Comparison of ENCODE assay signal across 8 cellular contexts in genomic region chr17:42536372-42537155, GRCh38. TPM values are rescaled to one million over a fixed set of nuclear protein-coding genes. Genes with fewer than 3 reads are reported as not detected.
DNase-seq lines count a peak whose midpoint lies in the region; ATAC-seq and TF ChIP-seq lines count a peak whose summit lies in the region.

No MANE protein-coding gene starts in this region.

- in situ Hi-C loops in astrocyte of the spinal cord (cut with HindIII; ENCODE audit: low sequenced_read_pairs) = no loop called here

- no peak for TF ChIP-seq EP300 in sigmoid colon (IDR thresholded peaks at IDR 0.05)

- intact Hi-C loops in sigmoid colon (cut with DNase I) = no loop called here

- no CpG with 5 or more reads among the region's 65 CpGs for WGBS in iPS DF 6.9 (ENCODE audit: insufficient coverage, insufficient read length)
- 1% methylated on average over 65 of the region's 65 CpGs for WGBS in sigmoid colon, 2 donors

- TF ChIP-seq CTCF in astrocyte of the spinal cord (IDR thresholded peaks at IDR 0.05; ENCODE audit: low read depth, low read length) (no peak), sigmoid colon (IDR thresholded peaks at IDR 0.05) (no peak)

- H3K4me1 ChIP-seq in iPS DF 6.9 (ENCODE audit: control insufficient read depth, insufficient read depth, low read length) = peaks cover 7% of the 10 kb centered on the region
- H3K4me1 ChIP-seq in sigmoid colon = peaks cover 0 to 29% (median 23%) of the 10 kb centered on the region in 4 donors

- TF ChIP-seq POLR2A in sigmoid colon (IDR thresholded peaks at IDR 0.05) = no peak

- DNase-seq in NCI-H128 (lab: John Stamatoyannopoulos, UW; ENCODE audit: unreplicated experiment) (peak; percentile 61), T-helper 9 cell (peak; percentile 53), astrocyte of the spinal cord (ENCODE audit: low read depth, low spot score) (peak; percentile 74), iPS DF 6.9 (ENCODE audit: low read depth, low spot score) (no peak), sigmoid colon (peak; percentile 96), OCI-M2 (lab: John Stamatoyannopoulos, UW; ENCODE audit: unreplicated experiment) (no peak)

- no peaks in the 10 kb centered on the region for H3K27me3 ChIP-seq in iPS DF 6.9 (ENCODE audit: control insufficient read depth, insufficient read depth, low read length)
- no peaks in the 10 kb centered on the region for H3K27me3 ChIP-seq in sigmoid colon

- no peak overlapping the region for H3K27ac ChIP-seq in iPS DF 6.9 (ENCODE audit: low read length)
- H3K27ac ChIP-seq in sigmoid colon = peak overlapping the region; percentile 90 to 96 (median 94)

- ATAC-seq in GM18502 (IDR thresholded peaks at IDR 0.05; ENCODE audit: poor library complexity, unreplicated experiment) = peak; percentile 57
- ATAC-seq in HG02763 (IDR thresholded peaks at IDR 0.05; ENCODE audit: unreplicated experiment) = peak; percentile 70

- H3K36me3 ChIP-seq in iPS DF 6.9 (ENCODE audit: control insufficient read depth, insufficient read depth, low read length) (peaks cover 5% of the 10 kb centered on the region; the same call in 1 of the 2 replicates), sigmoid colon (peaks cover 0 to 33% (median 12%) of the 10 kb centered on the region in 4 donors)

- H3K4me3 ChIP-seq in astrocyte of the spinal cord (ENCODE audit: low read depth, low read length) = peak overlapping the region; percentile 50
- H3K4me3 ChIP-seq in iPS DF 6.9 (ENCODE audit: low read length) = peak overlapping the region; percentile 70
- H3K4me3 ChIP-seq in sigmoid colon = peak overlapping the region; percentile 43 to 76 (median 60)

- no peaks in the 10 kb centered on the region for H3K9me3 ChIP-seq in iPS DF 6.9 (ENCODE audit: control insufficient read depth, insufficient read depth, low read length)
- no peaks in the 10 kb centered on the region for H3K9me3 ChIP-seq in sigmoid colon

RNA-seq across cellular contexts. Expression of gene NAGLU, which starts 0.5 kb away (rescaled TPM):
- total RNA-seq in sigmoid colon = 10 to 100 TPM; 35.2 to 52.6 (median 45.0) TPM
- polyA plus RNA-seq in sigmoid colon = 10 to 100 TPM in 2 of 3 donors, 1 to 10 TPM in 1; 9.7 to 33.2 (median 12.6) TPM

RNA-seq across cellular contexts. Expression of gene HSD17B1, which starts 16.2 kb away (rescaled TPM):
- 1 to 10 TPM in 2 of 4 donors, under 1 TPM in 2; 0.16 to 5.3 (median 0.86) TPM for total RNA-seq in sigmoid colon
- 1 to 10 TPM; 1.2 to 1.7 (median 1.4) TPM for polyA plus RNA-seq in sigmoid colon

RNA-seq across cellular contexts. Expression of gene COASY, which starts 25.4 kb away (rescaled TPM):
- total RNA-seq in sigmoid colon = 10 to 100 TPM; 14.3 to 17.5 (median 16.3) TPM
- 10 to 100 TPM; 48.0 to 98.9 (median 80.7) TPM for polyA plus RNA-seq in sigmoid colon

RNA-seq across cellular contexts. Expression of gene MLX, which starts 30.3 kb away (rescaled TPM):
- 10 to 100 TPM; 24.7 to 50.5 (median 30.8) TPM for total RNA-seq in sigmoid colon
- 100 to 1,000 TPM in 1 of 3 donors, 10 to 100 TPM in 2; 77.1 to 129 (median 97.9) TPM for polyA plus RNA-seq in sigmoid colon

RNA-seq across cellular contexts. Expression of gene PSMC3IP, which starts 41.0 kb away (rescaled TPM):
- 10 to 100 TPM in 1 of 4 donors, 1 to 10 TPM in 3; 4.6 to 10.3 (median 5.7) TPM for total RNA-seq in sigmoid colon
- polyA plus RNA-seq in sigmoid colon = 1 to 10 TPM; 2.3 to 5.8 (median 2.4) TPM

Comparison
In these comparisons a context has a peak if more than half of its experiments do, and no peak if none do; other contexts are left out.
1. DNase-seq: peak in NCI-H128 (single experiment), T-helper 9 cell (single experiment), astrocyte of the spinal cord (single experiment) and sigmoid colon (single experiment); none in iPS DF 6.9 (single experiment) and OCI-M2 (single experiment).
2. Peak in every context shown above with its lines, with median percentiles within 50 percentile points of each other: H3K4me3 ChIP-seq.